9 cellular contexts compared by ENCODE assay signal in genomic region chr19:15124572-15125231, GRCh38. TPM values are rescaled to one million over a fixed set of nuclear protein-coding genes. Genes with fewer than 3 reads are reported as not detected.
DNase-seq lines count a peak whose midpoint lies in the region; ATAC-seq and TF ChIP-seq lines count a peak whose summit lies in the region.
"Had no signal": no experiment of that assay in that cellular context is flagged by ENCODE, and none has a peak within 500 bp of the region (broad histone marks: within the 10 kb centered on the region; RNA-seq: fewer than 3 reads in every experiment).

No MANE protein-coding gene starts in this region.

- 0 out of 2 replicates have a peak, but pooled peaks cover 6% of the 10 kb centered on the region for H3F3A ChIP-seq in GM23338 (replicated peaks; ENCODE audit: low read depth)

- H3K79me2 ChIP-seq in GM23338 (replicated peaks; ENCODE audit: insufficient read depth): peaks cover 10% of the 10 kb centered on the region

- peaks cover 11% of the 10 kb centered on the region for H3K4me1 Mint-ChIP-seq in CD14-positive monocyte
- H3K4me1 Mint-ChIP-seq in GM23338: peaks cover 6% of the 10 kb centered on the region; the same call in 1 of the 3 replicates

- 0 out of 2 replicates have a peak, but pooled peaks cover 3% of the 10 kb centered on the region for H3K4me1 ChIP-seq in GM23338 (ENCODE audit: insufficient read depth)
- H3K4me1 ChIP-seq in ovary (ENCODE audit: insufficient read depth): peaks cover 10% of the 10 kb centered on the region

- H3K9me3 Mint-ChIP-seq in CD14-positive monocyte (peaks cover 0 to 2% (median 0%) of the 10 kb centered on the region in 7 donors), GM23338 (no peaks in the 10 kb centered on the region; the same call in 2 of the 3 replicates)

- ATAC-seq in GM23338: peak; percentile 64

- H3K4me3 ChIP-seq in GM23338 (peak overlapping the region; percentile 85), foreskin fibroblast (ENCODE audit: low read depth in 1 of 2, low read length in 2 of 2) (peak overlapping the region; percentile 87 to 92), ovary (peak overlapping the region; percentile 89)

- H2AFZ ChIP-seq in GM23338: peak overlapping the region; percentile 98

- peaks cover 0 to 4% (median 2%) of the 10 kb centered on the region in 3 donors for H3K27me3 Mint-ChIP-seq in CD14-positive monocyte (ENCODE audit: low read depth in 3 of 3)
- H3K27me3 Mint-ChIP-seq in GM23338 (ENCODE audit: insufficient read depth, low read depth, poor library complexity): peaks cover 28% of the 10 kb centered on the region

- no peaks in the 10 kb centered on the region for H3K9me2 ChIP-seq in GM23338 (ENCODE audit: insufficient read depth)

- H3K36me3 ChIP-seq in GM23338 (ENCODE audit: insufficient read depth): 0 out of 2 replicates have a peak, but pooled peaks cover 1% of the 10 kb centered on the region
- H3K36me3 ChIP-seq in ovary: no peaks in the 10 kb centered on the region

- no peak for DNase-seq in CD14-positive monocyte (ENCODE audit: low spot score)
- DNase-seq in GM23338 (ENCODE audit: low spot score): peak; percentile 87
- DNase-seq in foreskin fibroblast: peak in 1 of 2 donors; percentile 40
- DNase-seq in ovary: no peak
- DNase-seq in NCI-H2196 (lab: John Stamatoyannopoulos, UW; ENCODE audit: unreplicated experiment): no peak
- no peak for DNase-seq in NCI-H774 (lab: John Stamatoyannopoulos, UW)
- no peak for DNase-seq in SHP77 treated with DMSO at 0.1 percent for 48 hours (lab: John Stamatoyannopoulos, UW)

- H3K36me3 Mint-ChIP-seq in CD14-positive monocyte (peaks cover 22 to 34% of the 10 kb centered on the region in 2 donors), GM23338 (ENCODE audit: low read depth) (peaks cover 28% of the 10 kb centered on the region)

- H3K27ac Mint-ChIP-seq in CD14-positive monocyte (peak overlapping the region; percentile 96 to 99 (median 97)), GM23338 (peak overlapping the region; percentile 99)

- peak overlapping the region; percentile 90 for H3K4me2 ChIP-seq in GM23338

- intact Hi-C loops in CD14-positive monocyte (cut with micrococcal nuclease): loop anchor here in 1 of 2 donors (10.0 kb wide), 1 partner anchor 250 kb away; the partner anchor contains the start of gene AKAP8
- intact Hi-C loops in ovary (cut with DNase I): no loop called here

- no peaks in the 10 kb centered on the region for H3K27me3 ChIP-seq in GM23338 (ENCODE audit: insufficient read depth)
- H3K27me3 ChIP-seq in ovary: no peaks in the 10 kb centered on the region

- TF ChIP-seq POLR2A in ovary (IDR thresholded peaks at IDR 0.05): no peak

- H3K27ac ChIP-seq in GM23338 (ENCODE audit: low read depth) (peak overlapping the region; percentile 95), VCaP (peak overlapping the region; percentile 83), ovary (peak overlapping the region; percentile 79 to 94)

- WGBS in ovary, 3 donors: 2 to 4% (median 2%) methylated on average over 33 of the region's 33 CpGs

- TF ChIP-seq CTCF in CD14-positive monocyte (IDR thresholded peaks at IDR 0.05) (no peak), GM23338 (conservative IDR thresholded peaks at IDR 0.05; ENCODE audit: low read depth in 2 of 2) (no peak), VCaP (conservative IDR thresholded peaks at IDR 0.05) (no peak), foreskin fibroblast (IDR thresholded peaks at IDR 0.05; ENCODE audit: low read depth, low read length) (no peak), ovary (IDR thresholded peaks at IDR 0.05) (no peak)

- no peaks in the 10 kb centered on the region for H3K9me3 ChIP-seq in ovary

- H4K20me1 ChIP-seq in GM23338 (replicated peaks; ENCODE audit: insufficient read depth): no peaks in the 10 kb centered on the region

- TF ChIP-seq EP300 in ovary (IDR thresholded peaks at IDR 0.05): no peak

- H3K4me3 Mint-ChIP-seq in CD14-positive monocyte (peak overlapping the region; percentile 95 to 100), GM23338 (peak overlapping the region; percentile 93)

TF ChIP-seq in GM23338, 12 proteins besides CTCF, POLR2A, EP300 and RAD21:
- TF ChIP-seq REST (IDR thresholded peaks at IDR 0.05; ENCODE audit: unreplicated experiment) (no peak), JUNB (IDR thresholded peaks at IDR 0.05; ENCODE audit: unreplicated experiment) (no peak), EZH2phosphoT487 (IDR thresholded peaks at IDR 0.05; ENCODE audit: unreplicated experiment) (no peak), ZNF331 (CRISPR knock-in tag; IDR thresholded peaks at IDR 0.05; ENCODE audit: low read depth) (no peak)
TF ChIP-seq in GM23338: peak in this region for 0.

RNA-seq across cellular contexts. Expression of gene SYDE1, which starts 17.5 kb away (rescaled TPM):
- polyA plus RNA-seq in CD14-positive monocyte (not detected), GM23338 (2016; fragmentation: Nextera tagmentation; extraction: Ambion mirVana) (3.4 and 4.1 TPM in 2 replicates), ovary (10 to 100 TPM in 1 of 2 donors, 1 to 10 TPM in 1; 9.4 to 22.9 TPM)
- total RNA-seq in GM23338 (2014; rRNA removed; shearing (Covaris generic)): 14.3 and 21.4 TPM in 2 replicates
- total RNA-seq in ovary: 10 to 100 TPM; 22.2 to 61.9 (median 43.5) TPM

RNA-seq across cellular contexts. Expression of gene OR1I1, which starts 42.7 kb away (rescaled TPM):
- polyA plus RNA-seq in CD14-positive monocyte: not detected
- not detected in 2 replicates for total RNA-seq in GM23338 (2014; rRNA removed; shearing (Covaris generic))
- polyA plus RNA-seq in GM23338 (2016; fragmentation: Nextera tagmentation; extraction: Ambion mirVana): not detected in 2 replicates
- total RNA-seq in ovary: not detected
- polyA plus RNA-seq in ovary: not detected
- total RNA-seq: LHCN-M2 had no signal
